Comparison of ENCODE assay signal across 8 cellular contexts in genomic region chr12:106137456-106138278, GRCh38. TPM values are rescaled to one million over a fixed set of nuclear protein-coding genes. Genes with fewer than 3 reads are reported as not detected.
DNase-seq lines count a peak whose midpoint lies in the region; ATAC-seq and TF ChIP-seq lines count a peak whose summit lies in the region.

No MANE protein-coding gene starts in this region.

- TF ChIP-seq CTCF in breast epithelium (IDR thresholded peaks at IDR 0.05) (no peak), lower lobe of right lung (IDR thresholded peaks at IDR 0.05) (no peak), thyroid gland (IDR thresholded peaks at IDR 0.05) (no peak)

- no peaks in the 10 kb centered on the region for H3K9me3 Mint-ChIP-seq in activated T-cell treated with anti-CD3 and anti-CD28 coated beads, Interleukin-2, amount 50 U/mL, for 24 hours

- H3K9me3 ChIP-seq in breast epithelium (no peaks in the 10 kb centered on the region), lower lobe of right lung (no peaks in the 10 kb centered on the region), thyroid gland (no peaks in the 10 kb centered on the region)

- DNase-seq in activated T-cell treated with anti-CD3 and anti-CD28 coated beads, Interleukin-2, amount 50 U/mL, for 24 hours = no peak
- no peak for DNase-seq in activated T-cell treated with anti-CD3 and anti-CD28 coated beads, Interleukin-2, amount 50 U/mL, for 1 hour
- no peak for DNase-seq in breast epithelium (ENCODE audit: low spot score in 2 of 2)
- DNase-seq in lower lobe of right lung = no peak
- peak in 1 of 2 donors; percentile 34 for DNase-seq in thyroid gland
- no peak for DNase-seq in NCI-H2029 (lab: John Stamatoyannopoulos, UW)
- no peak for DNase-seq in NCI-H1694 treated with DMSO at 0.1 percent for 48 hours (lab: John Stamatoyannopoulos, UW)
- DNase-seq in AML-193 (lab: John Stamatoyannopoulos, UW) = no peak

- H3K27ac ChIP-seq in breast epithelium = peak overlapping the region; percentile 88 to 97
- peak overlapping the region; percentile 88 for H3K27ac ChIP-seq in lower lobe of right lung
- peak overlapping the region in 2 of 3 donors; percentile 73 to 91 for H3K27ac ChIP-seq in thyroid gland

- no peak overlapping the region for H3K27ac Mint-ChIP-seq in activated T-cell treated with anti-CD3 and anti-CD28 coated beads, Interleukin-2, amount 50 U/mL, for 24 hours

- H3K27me3 Mint-ChIP-seq in activated T-cell treated with anti-CD3 and anti-CD28 coated beads, Interleukin-2, amount 50 U/mL, for 24 hours = peaks cover 79% of the 10 kb centered on the region

- no peaks in the 10 kb centered on the region for H3K36me3 ChIP-seq in breast epithelium
- H3K36me3 ChIP-seq in lower lobe of right lung = no peaks in the 10 kb centered on the region
- no peaks in the 10 kb centered on the region for H3K36me3 ChIP-seq in thyroid gland

- no peaks in the 10 kb centered on the region for H3K36me3 Mint-ChIP-seq in activated T-cell treated with anti-CD3 and anti-CD28 coated beads, Interleukin-2, amount 50 U/mL, for 24 hours (ENCODE audit: low read depth)

- TF ChIP-seq POLR2A in breast epithelium (IDR thresholded peaks at IDR 0.05) (no peak), thyroid gland (IDR thresholded peaks at IDR 0.05) (no peak)

- no peak for ATAC-seq in lower lobe of right lung

- intact Hi-C loops in breast epithelium (cut with DNase I; ENCODE audit: low total_unique reads) (no loop called here), lower lobe of right lung (cut with DNase I) (loop anchor here (5.0 kb wide), 1 partner anchor 715 kb away; no protein-coding TSS in a partner anchor), thyroid gland (cut with DNase I) (loop anchor here (2.0 to 5.0 kb wide), 2 partner anchors 430 to 717 kb away; no protein-coding TSS in a partner anchor)

- H3K4me1 ChIP-seq in breast epithelium (no peaks in the 10 kb centered on the region), lower lobe of right lung (peaks cover 35% of the 10 kb centered on the region), thyroid gland (peaks cover 30 to 35% of the 10 kb centered on the region in 2 donors)

- WGBS in thyroid gland, 2 donors = 42 to 60% methylated on average over 12 to 15 of the region's 15 CpGs

- H3K4me1 Mint-ChIP-seq in activated T-cell treated with anti-CD3 and anti-CD28 coated beads, Interleukin-2, amount 50 U/mL, for 24 hours (ENCODE audit: low read depth) = peaks cover 15% of the 10 kb centered on the region

- H3K4me3 ChIP-seq in breast epithelium (peak overlapping the region; percentile 81 to 96 (median 89)), lower lobe of right lung (peak overlapping the region; percentile 71), thyroid gland (replicated peaks in 1 of 3) (peak overlapping the region in 2 of 3 donors; percentile 72 to 74)

- peak overlapping the region; percentile 65 for H3K4me3 Mint-ChIP-seq in activated T-cell treated with anti-CD3 and anti-CD28 coated beads, Interleukin-2, amount 50 U/mL, for 24 hours

- H3K27me3 ChIP-seq in breast epithelium = no peaks in the 10 kb centered on the region
- H3K27me3 ChIP-seq in lower lobe of right lung (ENCODE audit: low read depth) = peaks cover 56% of the 10 kb centered on the region
- H3K27me3 ChIP-seq in thyroid gland = no peaks in the 10 kb centered on the region

RNA-seq across cellular contexts. Expression of gene NUAK1, which starts 1.1 kb away (rescaled TPM):
- total RNA-seq in breast epithelium = 10 to 100 TPM in 2 of 3 donors, 1 to 10 TPM in 1; 6.0 to 20.2 (median 13.1) TPM
- total RNA-seq in lower lobe of right lung = 17.5 TPM
- 10 to 100 TPM in 3 of 4 donors, 1 to 10 TPM in 1; 4.5 to 38.4 (median 10.6) TPM for total RNA-seq in thyroid gland
